In the genomic region with DNA sequence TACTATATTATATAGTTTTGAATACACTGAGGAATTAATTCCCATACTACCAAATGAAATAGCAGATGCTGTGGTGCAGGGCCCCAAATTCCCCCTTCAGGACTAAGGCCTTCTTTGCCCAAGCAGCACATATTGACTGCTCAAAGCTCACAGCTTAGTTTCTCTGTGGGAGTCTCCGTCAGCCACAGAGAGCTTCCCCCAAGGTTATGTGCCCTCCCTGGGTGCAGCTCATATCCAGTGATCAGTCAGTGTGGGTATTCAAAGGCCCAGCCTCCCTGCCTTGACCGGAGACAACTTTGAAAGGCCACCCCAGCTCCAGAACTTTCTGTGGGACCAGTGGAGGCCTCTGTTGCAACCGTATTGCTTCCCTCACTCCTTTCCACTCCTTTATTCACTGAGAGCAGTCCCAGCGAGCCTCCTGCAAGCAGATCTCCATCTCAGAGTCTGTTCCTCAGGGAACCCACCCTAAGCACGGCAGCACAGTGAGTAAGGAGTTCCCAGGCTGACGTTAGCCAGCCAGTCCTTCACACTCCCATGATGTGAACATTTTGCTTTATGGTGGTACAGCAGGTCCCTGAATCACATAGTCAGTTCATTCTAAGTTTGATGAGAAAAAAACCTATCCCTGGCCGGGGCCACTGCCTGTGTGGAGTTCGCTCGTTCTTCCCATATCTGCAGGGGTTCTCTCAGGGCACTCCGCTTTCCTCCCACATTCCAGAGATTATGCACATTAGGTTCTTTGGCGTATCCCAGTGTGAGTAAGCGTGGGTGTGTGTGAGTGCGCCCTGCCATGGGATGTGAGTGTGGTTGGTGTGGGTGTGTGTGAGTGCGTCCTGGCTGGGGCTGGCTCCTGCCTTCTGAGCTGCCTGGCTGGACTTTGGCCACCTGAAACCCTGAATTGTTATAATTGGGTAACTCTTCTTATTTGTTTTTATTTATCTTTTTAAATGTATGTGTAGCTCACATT, we compare ENCODE assay signal across 14 cellular contexts.
DNase-seq lines count a peak whose midpoint lies in the region; ATAC-seq and TF ChIP-seq lines count a peak whose summit lies in the region.
"Had no signal": no experiment of that assay in that cellular context is flagged by ENCODE, and none has a peak within 500 bp of the region (broad histone marks: within the 10 kb centered on the region; RNA-seq: fewer than 3 reads in every experiment).

No MANE protein-coding gene starts in this region.

- H3K36me3 ChIP-seq in stomach, result no peaks in the 10 kb centered on the region
- H3K36me3 ChIP-seq in prostate gland, result no peaks in the 10 kb centered on the region
- H3K36me3 ChIP-seq: thyroid gland had no signal

- DNase-seq in activated naive CD8-positive, alpha-beta T cell treated with anti-CD3 and anti-CD28 coated beads for 36 hours, result no peak
- DNase-seq in activated naive CD8-positive, alpha-beta T cell treated with anti-CD3 and anti-CD28 coated beads, Interleukin-2, amount 50 U/mL, for 24 hours, result no peak
- DNase-seq in choroid plexus epithelial cell (ENCODE audit: low read depth) (peak; percentile 75), kidney tubule cell (ENCODE audit: low spot score) (peak; percentile 76), stomach (peak; percentile 82), prostate gland (ENCODE audit: low spot score) (no peak)
- DNase-seq in stimulated activated CD8-positive, alpha-beta memory T cell treated with anti-CD3 and anti-CD28 coated beads, Interleukin-4, amount 100 ng/mL, for 48 hours, result no peak
- DNase-seq: dermis blood vessel endothelial cell, hypothalamus, thyroid gland had no signal

- 46 to 66% (median 55%) methylated on average over 14 of the region's 14 CpGs for WGBS in stomach, 5 donors
- 89% methylated on average over 14 of the region's 14 CpGs for WGBS in prostate gland

- H3K4me3 ChIP-seq in choroid plexus epithelial cell (ENCODE audit: low read depth, low read length) (no peak overlapping the region), stomach (no peak overlapping the region), prostate gland (no peak overlapping the region)
- H3K4me3 ChIP-seq: thyroid gland had no signal

- H3K27me3 Mint-ChIP-seq in activated naive CD8-positive, alpha-beta T cell treated with anti-CD3 and anti-CD28 coated beads for 36 hours, result peaks cover 19% of the 10 kb centered on the region
- peaks cover 17% of the 10 kb centered on the region for H3K27me3 Mint-ChIP-seq in activated naive CD8-positive, alpha-beta T cell treated with anti-CD3 and anti-CD28 coated beads, Interleukin-2, amount 50 U/mL, for 24 hours

- H3K27ac Mint-ChIP-seq in activated naive CD8-positive, alpha-beta T cell treated with anti-CD3 and anti-CD28 coated beads for 36 hours, result peak overlapping the region; percentile 54
- H3K27ac Mint-ChIP-seq in activated naive CD8-positive, alpha-beta T cell treated with anti-CD3 and anti-CD28 coated beads, Interleukin-2, amount 50 U/mL, for 24 hours, result no peak overlapping the region
- H3K27ac Mint-ChIP-seq: activated naive CD8-positive, alpha-beta T cell; mesothelial cell of epicardium had no signal

- no peak overlapping the region for H3K4me3 Mint-ChIP-seq in activated naive CD8-positive, alpha-beta T cell treated with anti-CD3 and anti-CD28 coated beads for 36 hours
- H3K4me3 Mint-ChIP-seq in activated naive CD8-positive, alpha-beta T cell treated with anti-CD3 and anti-CD28 coated beads, Interleukin-2, amount 50 U/mL, for 24 hours, result no peak overlapping the region
- H3K4me3 Mint-ChIP-seq: activated naive CD8-positive, alpha-beta T cell; mesothelial cell of epicardium had no signal

- H3K36me3 Mint-ChIP-seq in activated naive CD8-positive, alpha-beta T cell treated with anti-CD3 and anti-CD28 coated beads for 36 hours, result peaks cover 2% of the 10 kb centered on the region
- H3K36me3 Mint-ChIP-seq in activated naive CD8-positive, alpha-beta T cell treated with anti-CD3 and anti-CD28 coated beads, Interleukin-2, amount 50 U/mL, for 24 hours (ENCODE audit: low read depth), result no peaks in the 10 kb centered on the region
- H3K36me3 Mint-ChIP-seq: activated naive CD8-positive, alpha-beta T cell had no signal

- TF ChIP-seq POLR2A in stomach (IDR thresholded peaks at IDR 0.05) (no peak), prostate gland (IDR thresholded peaks at IDR 0.05) (no peak)

- H3K9me3 ChIP-seq in stomach (no peaks in the 10 kb centered on the region), prostate gland (no peaks in the 10 kb centered on the region)
- H3K9me3 ChIP-seq: thyroid gland had no signal

- H3K27me3 ChIP-seq in stomach, result no peaks in the 10 kb centered on the region
- H3K27me3 ChIP-seq in prostate gland (replicated peaks; ENCODE audit: insufficient read depth), result no peaks in the 10 kb centered on the region
- H3K27me3 ChIP-seq: thyroid gland had no signal

- no peak for ATAC-seq in activated naive CD8-positive, alpha-beta T cell treated with anti-CD3 and anti-CD28 coated beads, Interleukin-2, amount 50 U/mL, for 24 hours
- ATAC-seq in HG02759 (IDR thresholded peaks at IDR 0.05; ENCODE audit: unreplicated experiment), result no peak

- H3K27ac ChIP-seq in stomach (peak overlapping the region; percentile 42 to 73 (median 51)), prostate gland (no peak overlapping the region)
- H3K27ac ChIP-seq: 22Rv1, thyroid gland had no signal

- peaks cover 4% of the 10 kb centered on the region for H3K4me1 Mint-ChIP-seq in activated naive CD8-positive, alpha-beta T cell treated with anti-CD3 and anti-CD28 coated beads for 36 hours
- H3K4me1 Mint-ChIP-seq in activated naive CD8-positive, alpha-beta T cell treated with anti-CD3 and anti-CD28 coated beads, Interleukin-2, amount 50 U/mL, for 24 hours, result no peaks in the 10 kb centered on the region

- intact Hi-C loops in stomach (cut with DNase I; ENCODE audit: low total_unique reads) (no loop called here), prostate gland (cut with DNase I) (no loop called here)

- TF ChIP-seq EP300 in stomach (IDR thresholded peaks at IDR 0.05), result no peak

- TF ChIP-seq CTCF in choroid plexus epithelial cell (conservative IDR thresholded peaks at IDR 0.05; ENCODE audit: low read depth, low read length), result no peak
- no peak for TF ChIP-seq CTCF in stomach (IDR thresholded peaks at IDR 0.05)
- no peak for TF ChIP-seq CTCF in prostate gland (IDR thresholded peaks at IDR 0.05)

- peaks cover 7 to 49% (median 22%) of the 10 kb centered on the region in 4 donors for H3K4me1 ChIP-seq in stomach
- no peaks in the 10 kb centered on the region for H3K4me1 ChIP-seq in prostate gland (replicated peaks)

- peaks cover 15% of the 10 kb centered on the region for H3K9me3 Mint-ChIP-seq in activated naive CD8-positive, alpha-beta T cell treated with anti-CD3 and anti-CD28 coated beads for 36 hours
- H3K9me3 Mint-ChIP-seq in activated naive CD8-positive, alpha-beta T cell treated with anti-CD3 and anti-CD28 coated beads, Interleukin-2, amount 50 U/mL, for 24 hours, result peaks cover 12% of the 10 kb centered on the region

Comparison
In these comparisons a context has a peak if more than half of its experiments do, and no peak if none do; other contexts are left out.
1. DNase-seq: peak in choroid plexus epithelial cell (single experiment), kidney tubule cell (single experiment) and stomach (single experiment); none in activated naive CD8-positive, alpha-beta T cell treated with anti-CD3 and anti-CD28 coated beads for 36 hours (single experiment), activated naive CD8-positive, alpha-beta T cell treated with anti-CD3 and anti-CD28 coated beads, Interleukin-2, amount 50 U/mL, for 24 hours (single experiment), prostate gland (single experiment) and stimulated activated CD8-positive, alpha-beta memory T cell treated with anti-CD3 and anti-CD28 coated beads, Interleukin-4, amount 100 ng/mL, for 48 hours (single experiment).
2. H3K27ac ChIP-seq: peak in stomach (5 of 5); none in prostate gland (0 of 2).